In the genomic region with DNA sequence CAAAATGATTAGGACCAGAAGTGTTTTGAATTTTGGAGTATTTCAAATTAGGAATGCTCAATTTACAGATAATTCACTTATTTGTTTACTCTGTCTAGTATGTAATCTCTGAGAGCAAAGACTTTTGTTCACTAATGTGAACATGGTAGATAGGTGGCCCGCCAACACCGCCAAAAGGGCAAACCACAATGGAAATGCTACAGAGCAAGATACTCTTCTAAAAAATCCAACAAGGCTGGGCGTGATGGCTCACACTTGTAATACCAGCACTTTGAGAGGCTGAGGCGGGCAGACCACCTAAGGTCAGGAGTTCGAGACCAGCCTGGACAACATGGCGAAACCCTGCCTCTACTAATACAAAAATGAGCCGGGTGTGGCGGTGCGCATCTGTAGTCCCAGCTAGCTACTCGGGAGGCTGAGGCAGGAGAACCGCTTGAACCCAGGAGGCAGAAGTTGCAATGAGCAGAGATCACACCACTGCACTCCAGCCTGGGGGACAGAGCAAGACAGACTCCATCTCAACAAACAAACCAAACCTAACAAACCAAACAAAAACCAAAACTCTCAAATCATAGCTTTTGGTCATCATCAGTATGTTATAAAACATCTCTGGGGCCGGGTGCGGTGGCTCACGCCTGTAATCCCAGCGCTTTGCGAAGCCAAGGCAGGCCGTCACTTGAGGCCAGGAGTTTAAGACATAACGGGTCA, we compare ENCODE assay signal across 9 cellular contexts. TPM values are rescaled to one million over a fixed set of nuclear protein-coding genes. Genes with fewer than 3 reads are reported as not detected.
DNase-seq lines count a peak whose midpoint lies in the region; ATAC-seq and TF ChIP-seq lines count a peak whose summit lies in the region.
"Had no signal": no experiment of that assay in that cellular context is flagged by ENCODE, and none has a peak within 500 bp of the region (broad histone marks: within the 10 kb centered on the region; RNA-seq: fewer than 3 reads in every experiment).

No MANE protein-coding gene starts in this region.

- peaks cover 33% of the 10 kb centered on the region for H3K4me1 Mint-ChIP-seq in activated naive CD4-positive, alpha-beta T cell treated with anti-CD3 and anti-CD28 coated beads, Interleukin-2, amount 50 U/mL, for 24 hours
- peaks cover 34% of the 10 kb centered on the region for H3K4me1 Mint-ChIP-seq in stimulated activated naive CD8-positive, alpha-beta T cell treated with anti-CD3 and anti-CD28 coated beads, Interleukin-15, Interleukin-2, amounts not matched to agents 100 ng/mL and 50 ng/mL, for 24 hours (ENCODE audit: low read depth)

- DNase-seq in activated naive CD4-positive, alpha-beta T cell treated with Interleukin-2 at 50 U/mL for 16 hours, result no peak
- DNase-seq in fibroblast of villous mesenchyme (ENCODE audit: low read depth) (no peak), SJCRH30 (no peak)
- DNase-seq: Kasumi-1 had no signal

- no peak overlapping the region for H2AFZ ChIP-seq in SU-DHL-6 (ENCODE audit: low read depth, low read length, severe bottlenecking)

- peak overlapping the region; percentile 87 for H3K4me3 Mint-ChIP-seq in activated naive CD4-positive, alpha-beta T cell treated with anti-CD3 and anti-CD28 coated beads, Interleukin-2, amount 50 U/mL, for 24 hours
- H3K4me3 Mint-ChIP-seq in stimulated activated naive CD8-positive, alpha-beta T cell treated with anti-CD3 and anti-CD28 coated beads, Interleukin-15, Interleukin-2, amounts not matched to agents 100 ng/mL and 50 ng/mL, for 24 hours, result peak overlapping the region; percentile 93

- H3K27me3 Mint-ChIP-seq in activated naive CD4-positive, alpha-beta T cell treated with anti-CD3 and anti-CD28 coated beads, Interleukin-2, amount 50 U/mL, for 24 hours, result no peaks in the 10 kb centered on the region
- no peaks in the 10 kb centered on the region for H3K27me3 Mint-ChIP-seq in stimulated activated naive CD8-positive, alpha-beta T cell treated with anti-CD3 and anti-CD28 coated beads, Interleukin-15, Interleukin-2, amounts not matched to agents 100 ng/mL and 50 ng/mL, for 24 hours

- peak overlapping the region; percentile 100 for H3K27ac Mint-ChIP-seq in activated naive CD4-positive, alpha-beta T cell treated with anti-CD3 and anti-CD28 coated beads, Interleukin-2, amount 50 U/mL, for 24 hours
- peak overlapping the region; percentile 99 for H3K27ac Mint-ChIP-seq in stimulated activated naive CD8-positive, alpha-beta T cell treated with anti-CD3 and anti-CD28 coated beads, Interleukin-15, Interleukin-2, amounts not matched to agents 100 ng/mL and 50 ng/mL, for 24 hours

- H3K36me3 Mint-ChIP-seq in activated naive CD4-positive, alpha-beta T cell treated with anti-CD3 and anti-CD28 coated beads, Interleukin-2, amount 50 U/mL, for 24 hours, result peaks cover 16% of the 10 kb centered on the region
- H3K36me3 Mint-ChIP-seq in stimulated activated naive CD8-positive, alpha-beta T cell treated with anti-CD3 and anti-CD28 coated beads, Interleukin-15, Interleukin-2, amounts not matched to agents 100 ng/mL and 50 ng/mL, for 24 hours (ENCODE audit: low read depth), result peaks cover 53% of the 10 kb centered on the region

- H3K9me3 ChIP-seq in SU-DHL-6 (ENCODE audit: insufficient read depth, low read length), result no peaks in the 10 kb centered on the region
- H3K9me3 ChIP-seq in SJCRH30 (replicated peaks), result no peaks in the 10 kb centered on the region

- H4K20me1 ChIP-seq in SU-DHL-6 (ENCODE audit: low read depth, low read length), result peaks cover 24% of the 10 kb centered on the region; the same call in 1 of the 2 replicates

- no peak for TF ChIP-seq CTCF in SU-DHL-6 (IDR thresholded peaks at IDR 0.05; ENCODE audit: insufficient read depth, low read length, poor library complexity, severe bottlenecking)
- no peak for TF ChIP-seq CTCF in fibroblast of villous mesenchyme (IDR thresholded peaks at IDR 0.05; ENCODE audit: insufficient read depth, low read depth, low read length)

- H3K4me3 ChIP-seq in SU-DHL-6 (ENCODE audit: insufficient read depth, low read length, poor library complexity, severe bottlenecking) (no peak overlapping the region), fibroblast of villous mesenchyme (ENCODE audit: low read depth, low read length) (peak overlapping the region; percentile 22), SJCRH30 (no peak overlapping the region; the same call in 1 of the 2 replicates)

- ATAC-seq in GM18909 (IDR thresholded peaks at IDR 0.05; ENCODE audit: poor library complexity, unreplicated experiment) (no peak), HG03108 (IDR thresholded peaks at IDR 0.05; ENCODE audit: unreplicated experiment) (no peak)

- H3K9ac ChIP-seq in SU-DHL-6 (ENCODE audit: low read length), result no peak overlapping the region

- H3K27me3 ChIP-seq in SU-DHL-6 (ENCODE audit: low read length), result no peaks in the 10 kb centered on the region
- H3K27me3 ChIP-seq in SJCRH30, result no peaks in the 10 kb centered on the region

- H3K9me3 Mint-ChIP-seq in activated naive CD4-positive, alpha-beta T cell treated with anti-CD3 and anti-CD28 coated beads, Interleukin-2, amount 50 U/mL, for 24 hours, result no peaks in the 10 kb centered on the region
- no peaks in the 10 kb centered on the region for H3K9me3 Mint-ChIP-seq in stimulated activated naive CD8-positive, alpha-beta T cell treated with anti-CD3 and anti-CD28 coated beads, Interleukin-15, Interleukin-2, amounts not matched to agents 100 ng/mL and 50 ng/mL, for 24 hours

- no peak overlapping the region for H3K27ac ChIP-seq in SU-DHL-6 (ENCODE audit: low read depth, low read length)
- H3K27ac ChIP-seq in SJCRH30, result no peak overlapping the region

- H3K36me3 ChIP-seq in SU-DHL-6 (ENCODE audit: low read length) (peaks cover 27% of the 10 kb centered on the region), SJCRH30 (peaks cover 63% of the 10 kb centered on the region)

- H3K4me2 ChIP-seq in SU-DHL-6 (ENCODE audit: low read depth, low read length, poor library complexity, severe bottlenecking), result peak overlapping the region; percentile 81

- H3F3A ChIP-seq in SU-DHL-6 (ENCODE audit: insufficient read depth), result peaks cover 6% of the 10 kb centered on the region; the same call in 1 of the 2 replicates

- H3K4me1 ChIP-seq in SJCRH30, result peaks cover 6% of the 10 kb centered on the region

- H3K79me2 ChIP-seq in SU-DHL-6 (ENCODE audit: insufficient read depth, low read length), result peaks cover 44% of the 10 kb centered on the region

- H3K9me2 ChIP-seq in SU-DHL-6 (replicated peaks; ENCODE audit: insufficient read depth, low read length), result no peaks in the 10 kb centered on the region

RNA-seq across cellular contexts. Expression of a gene that starts 2.4 kb away (rescaled TPM):
- total RNA-seq in fibroblast of villous mesenchyme, result 111 and 147 TPM in 2 replicates
- total RNA-seq in SJCRH30 (2014; rRNA removed; shearing (Covaris generic)), result 406 and 424 TPM in 2 replicates

RNA-seq across cellular contexts. Expression of a gene that starts 19.4 kb away (rescaled TPM):
- 59.2 and 63.5 TPM in 2 replicates for total RNA-seq in fibroblast of villous mesenchyme
- 48.9 and 51.4 TPM in 2 replicates for total RNA-seq in SJCRH30 (2014; rRNA removed; shearing (Covaris generic))

RNA-seq across cellular contexts. Expression of a gene that starts 32.2 kb away (rescaled TPM):
- total RNA-seq in fibroblast of villous mesenchyme, result 1.9 and 2.2 TPM in 2 replicates
- 14.3 and 19.0 TPM in 2 replicates for total RNA-seq in SJCRH30 (2014; rRNA removed; shearing (Covaris generic))
